ENCODE assay signal across 12 cellular contexts in genomic region chr1:244322181-244322580, GRCh38.
A peak's percentile ranks its signal among the peaks of the same experiment; 100 is the strongest.
DNase-seq lines count a peak whose midpoint lies in the region; ATAC-seq, FAIRE-seq and TF ChIP-seq lines count a peak whose summit lies in the region.
"Had no signal": no experiment of that assay in that cellular context is flagged by ENCODE, and none has a peak within 500 bp of the region (broad histone marks: within the 10 kb centered on the region; RNA-seq: fewer than 3 reads in every experiment).

No MANE protein-coding gene starts in this region.

- TF ChIP-seq EP300 in K562 (IDR thresholded peaks at IDR 0.05; ENCODE audit: low read length) = no peak

- no peak for TF ChIP-seq POLR2A in K562 (conservative IDR thresholded peaks at IDR 0.05)

- ATAC-seq in heart right ventricle = no peak
- ATAC-seq in left ventricle myocardium superior = no peak
- peak; percentile 6; the same call in 2 of the 3 replicates for ATAC-seq in K562

- H3K9me1 ChIP-seq in K562 (ENCODE audit: control insufficient read depth, insufficient read depth, low read length) = no peaks in the 10 kb centered on the region

- TF ChIP-seq RAD21 in K562 (CRISPR knock-in tag; conservative IDR thresholded peaks at IDR 0.05 in 1 of 2, IDR thresholded peaks at IDR 0.05 in 1 of 2) = no peak

- H3K9ac ChIP-seq in K562 (ENCODE audit: insufficient read depth in 1 of 2, low read depth in 2 of 2, low read length in 2 of 2) = peak overlapping the region in 1 of 2 experiments; percentile 51; a peak in 2 of 4 replicates

- H3K27ac Mint-ChIP-seq in mesothelial cell of epicardium = peak overlapping the region; percentile 96
- H3K27ac Mint-ChIP-seq: nephron progenitor cell had no signal

- in situ Hi-C loops in K562 (cut with MboI) = no loop called here

- peaks cover 13% of the 10 kb centered on the region for H3K4me1 Mint-ChIP-seq in mesothelial cell of epicardium

- TF ChIP-seq CTCF in heart right ventricle (IDR thresholded peaks at IDR 0.05) (no peak), K562 (IDR thresholded peaks at IDR 0.05 in 2 of 3, conservative IDR thresholded peaks at IDR 0.05 in 1 of 3; ENCODE audit: insufficient read depth in 2 of 3, low read depth in 1 of 3, low read length in 3 of 3) (no peak), mesothelial cell of epicardium (IDR thresholded peaks at IDR 0.05; ENCODE audit: unreplicated experiment) (no peak)

- peak overlapping the region in 1 of 10 donors; percentile 1 for H3K4me3 ChIP-seq in heart right ventricle
- H3K4me3 ChIP-seq in K562 = no peak overlapping the region
- no peak overlapping the region for H3K4me3 ChIP-seq in urinary bladder (ENCODE audit: low read depth, low read length)

- no peaks in the 10 kb centered on the region for H3K27me3 ChIP-seq in heart right ventricle
- no peaks in the 10 kb centered on the region for H3K27me3 ChIP-seq in K562 (ENCODE audit: control insufficient read depth in 2 of 2, insufficient read depth in 2 of 2, low read length in 2 of 2)

- no peaks in the 10 kb centered on the region for H3K36me3 ChIP-seq in heart right ventricle
- no peaks in the 10 kb centered on the region for H3K36me3 ChIP-seq in K562 (ENCODE audit: control insufficient read depth, insufficient read depth, low read length)
- no peaks in the 10 kb centered on the region for H3K36me3 ChIP-seq in urinary bladder (ENCODE audit: insufficient read depth)

- H3K9me3 ChIP-seq in heart right ventricle (peaks cover 0 to 4% (median 0%) of the 10 kb centered on the region in 11 donors), K562 (replicated peaks; ENCODE audit: control insufficient read depth, insufficient read depth, low read depth, low read length) (no peaks in the 10 kb centered on the region)

- no peak overlapping the region for H3K4me3 Mint-ChIP-seq in mesothelial cell of epicardium
- H3K4me3 Mint-ChIP-seq: nephron progenitor cell had no signal

- WGBS in heart right ventricle, 2 donors = 76 to 84% methylated on average over 1 of the region's 1 CpG
- WGBS in K562 (ENCODE audit: insufficient coverage, low coverage, missing lambda C conversion rate) = 15% methylated on average over 1 of the region's 1 CpG
- WGBS in urinary bladder = 81% methylated on average over 1 of the region's 1 CpG

- H3K4me2 ChIP-seq in K562 (ENCODE audit: insufficient read depth, low read length) = no peak overlapping the region; the same call in 1 of the 2 replicates

- H4K20me1 ChIP-seq in K562 (replicated peaks; ENCODE audit: control insufficient read depth, insufficient read depth, low read length) = no peaks in the 10 kb centered on the region

- peaks cover 2% of the 10 kb centered on the region for H3K36me3 Mint-ChIP-seq in mesothelial cell of epicardium

- peak overlapping the region; percentile 93 for H2AFZ ChIP-seq in K562 (ENCODE audit: low read depth, low read length)

- intact Hi-C loops in heart right ventricle (cut with DNase I) = no loop called here
- intact Hi-C loops in left ventricle myocardium superior (cut with micrococcal nuclease) = no loop called here
- intact Hi-C loops in K562 (cut with micrococcal nuclease) = no loop called here

- no peak for FAIRE-seq in K562 (lab: Jason Lieb, UNC)
- FAIRE-seq: GM12892 had no signal

- no TSS peak for BruUV-seq in K562 (replicated peaks; lab: Mats Ljungman, UMichigan)

- peaks cover 14% of the 10 kb centered on the region for H3K9me3 Mint-ChIP-seq in mesothelial cell of epicardium

- POLR2A ChIA-PET in K562 (lab: Yijun Ruan, JAX) = interaction anchor here (1.3 to 3.2 kb wide), 3 partner anchors 11 to 19 kb away, joined by 3 to 13 read pairs (median 4); no protein-coding TSS in a partner anchor

- no peaks in the 10 kb centered on the region for H3K27me3 Mint-ChIP-seq in mesothelial cell of epicardium (ENCODE audit: low read depth)

- H3K4me1 ChIP-seq in heart right ventricle (peaks cover 0 to 74% (median 8%) of the 10 kb centered on the region in 9 donors), K562 (replicated peaks in 1 of 2; ENCODE audit: control insufficient read depth in 2 of 2, insufficient read depth in 2 of 2, low read length in 2 of 2) (peaks cover 3 to 49% of the 10 kb centered on the region in 2 experiments; a peak in 4 of 5 replicates), urinary bladder (ENCODE audit: insufficient read depth) (no peaks in the 10 kb centered on the region)

- DNase-seq in heart right ventricle (no peak), left ventricle myocardium superior (no peak), K562 (ENCODE audit: extremely low read depth in 1 of 4, low spot score in 3 of 4) (no peak), mesothelial cell of epicardium (ENCODE audit: low spot score in 2 of 2, unreplicated experiment in 2 of 2) (no peak), HT-29 (ENCODE audit: low spot score) (no peak), pons (ENCODE audit: low spot score) (no peak), GM03348 (ENCODE audit: low spot score) (no peak)
- DNase-seq: dermis blood vessel endothelial cell, NCI-H524, nephron progenitor cell had no signal

- CTCF ChIA-PET in K562 (lab: Yijun Ruan, JAX; ENCODE audit: low intra/inter-chr PET ratio) = no interaction called here

- H3K79me2 ChIP-seq in K562 (ENCODE audit: control insufficient read depth, insufficient read depth, low read length) = no peaks in the 10 kb centered on the region

- peak overlapping the region in 7 of 10 donors; percentile 21 to 87 (median 49) for H3K27ac ChIP-seq in heart right ventricle
- H3K27ac ChIP-seq in K562 (ENCODE audit: extremely low read depth, low read depth, low read length) = peak overlapping the region; percentile 81; the same call in 2 of the 3 replicates
- H3K27ac ChIP-seq in urinary bladder (ENCODE audit: low read depth) = peak overlapping the region; percentile 16

TF ChIP-seq in K562, 482 proteins besides CTCF, POLR2A, EP300 and RAD21 (continues in another document):
- TF ChIP-seq JUND (IDR thresholded peaks at IDR 0.05; ENCODE audit: borderline replicate concordance, low read depth, low read length) = 0 out of 2 replicates have a peak, but pooled peaks have one; percentile 15
- no peak for TF ChIP-seq JUND (tag; IDR thresholded peaks at IDR 0.05; ENCODE audit: borderline replicate concordance, low read depth, low read length)

Comparison
In these comparisons a context has a peak if more than half of its experiments do, and no peak if none do; other contexts are left out.
1. H3K27ac ChIP-seq: peak in every context shown above with its lines; median percentile 81 in K562; 49 in heart right ventricle; 16 in urinary bladder.